ENCODE assay signal across 7 cellular contexts in the genomic region with DNA sequence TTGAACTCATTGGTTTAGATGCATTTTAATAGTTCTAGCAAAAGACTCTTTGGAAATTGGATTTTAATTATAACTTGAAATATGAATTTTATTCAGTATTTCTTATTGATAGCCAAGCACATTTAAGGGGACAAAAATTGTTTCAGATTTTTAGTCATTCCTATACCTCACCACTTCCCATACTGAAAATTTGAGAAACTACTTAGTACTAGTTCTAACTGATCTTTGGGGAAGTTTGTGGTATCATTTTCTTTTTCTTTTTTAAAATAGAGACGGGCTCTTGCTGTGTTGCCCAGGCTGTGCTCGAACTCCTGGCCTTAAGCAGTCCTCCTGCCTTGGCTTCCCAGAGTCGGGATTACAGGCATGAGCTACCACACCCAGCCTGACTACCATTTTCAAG.
ATAC-seq lines count a peak whose summit lies in the region.
"Not testable (repeated sequence)": the region's sequence is repeated elsewhere in the genome, so short reads cannot be mapped to it uniquely, and the experiment has no call there.

No MANE protein-coding gene starts in this region.

- not testable (repeated sequence) for H3K27me3 Mint-ChIP-seq in dendritic cell treated with granulocyte-macrophage colony-stimulating factor and Interleukin-4, amounts not matched to agents 40 ng/mL and 50 ng/mL, for 4 days

- ATAC-seq in GM18858 (IDR thresholded peaks at IDR 0.05; ENCODE audit: unreplicated experiment) (peak; percentile 59), GM19351 (IDR thresholded peaks at IDR 0.05; ENCODE audit: unreplicated experiment) (peak; percentile 72), GM21529 (IDR thresholded peaks at IDR 0.05; ENCODE audit: unreplicated experiment) (peak; percentile 61), HG02852 (IDR thresholded peaks at IDR 0.05; ENCODE audit: unreplicated experiment) (peak; percentile 95), HG03064 (IDR thresholded peaks at IDR 0.05; ENCODE audit: low read depth, unreplicated experiment) (peak; percentile 49), HG03432 (IDR thresholded peaks at IDR 0.05; ENCODE audit: unreplicated experiment) (peak; percentile 51)

- intact Hi-C loops in dendritic cell treated with granulocyte-macrophage colony-stimulating factor and Interleukin-4, amounts not matched to agents 40 ng/mL and 50 ng/mL, for 4 days (cut with micrococcal nuclease), result not testable (repeated sequence)

- not testable (repeated sequence) for H3K4me3 Mint-ChIP-seq in dendritic cell treated with granulocyte-macrophage colony-stimulating factor and Interleukin-4, amounts not matched to agents 40 ng/mL and 50 ng/mL, for 4 days

- H3K4me1 Mint-ChIP-seq in dendritic cell treated with granulocyte-macrophage colony-stimulating factor and Interleukin-4, amounts not matched to agents 40 ng/mL and 50 ng/mL, for 4 days (ENCODE audit: low read depth), result peaks cover 15% of the 10 kb centered on the region

- H3K9me3 Mint-ChIP-seq in dendritic cell treated with granulocyte-macrophage colony-stimulating factor and Interleukin-4, amounts not matched to agents 40 ng/mL and 50 ng/mL, for 4 days, result not testable (repeated sequence)

- peak overlapping the region; percentile 64 for H3K27ac Mint-ChIP-seq in dendritic cell treated with granulocyte-macrophage colony-stimulating factor and Interleukin-4, amounts not matched to agents 40 ng/mL and 50 ng/mL, for 4 days

- H3K36me3 Mint-ChIP-seq in dendritic cell treated with granulocyte-macrophage colony-stimulating factor and Interleukin-4, amounts not matched to agents 40 ng/mL and 50 ng/mL, for 4 days (ENCODE audit: low read depth), result peaks cover 54% of the 10 kb centered on the region

Comparison
In these comparisons a context has a peak if more than half of its experiments do, and no peak if none do; other contexts are left out.
1. Peak in every context shown above with its lines: ATAC-seq.